1 cellular context compared by ENCODE assay signal in genomic region chr5:173053041-173053440, GRCh38.
TF ChIP-seq lines count a peak whose summit lies in the region.

No MANE protein-coding gene starts in this region.

TF ChIP-seq in GM12878, 131 proteins besides CTCF, POLR2A, EP300 and RAD21:
- no peak for TF ChIP-seq SIX5 (IDR thresholded peaks at IDR 0.05; ENCODE audit: low read depth, low read length, severe bottlenecking)
- 0 out of 2 replicates have a peak, but pooled peaks have one; percentile 9 for TF ChIP-seq CREM (IDR thresholded peaks at IDR 0.05; ENCODE audit: low read depth)
- no peak for TF ChIP-seq NRF1 (conservative IDR thresholded peaks at IDR 0.05; ENCODE audit: low read depth, low read length)
- TF ChIP-seq ETV6 (conservative IDR thresholded peaks at IDR 0.05 in 1 of 2, IDR thresholded peaks at IDR 0.05 in 1 of 2; ENCODE audit: borderline replicate concordance in 1 of 2, low read depth in 1 of 2), result no peak
- no peak for TF ChIP-seq ZBTB40 (IDR thresholded peaks at IDR 0.05; ENCODE audit: borderline replicate concordance)
